In the genomic region with DNA sequence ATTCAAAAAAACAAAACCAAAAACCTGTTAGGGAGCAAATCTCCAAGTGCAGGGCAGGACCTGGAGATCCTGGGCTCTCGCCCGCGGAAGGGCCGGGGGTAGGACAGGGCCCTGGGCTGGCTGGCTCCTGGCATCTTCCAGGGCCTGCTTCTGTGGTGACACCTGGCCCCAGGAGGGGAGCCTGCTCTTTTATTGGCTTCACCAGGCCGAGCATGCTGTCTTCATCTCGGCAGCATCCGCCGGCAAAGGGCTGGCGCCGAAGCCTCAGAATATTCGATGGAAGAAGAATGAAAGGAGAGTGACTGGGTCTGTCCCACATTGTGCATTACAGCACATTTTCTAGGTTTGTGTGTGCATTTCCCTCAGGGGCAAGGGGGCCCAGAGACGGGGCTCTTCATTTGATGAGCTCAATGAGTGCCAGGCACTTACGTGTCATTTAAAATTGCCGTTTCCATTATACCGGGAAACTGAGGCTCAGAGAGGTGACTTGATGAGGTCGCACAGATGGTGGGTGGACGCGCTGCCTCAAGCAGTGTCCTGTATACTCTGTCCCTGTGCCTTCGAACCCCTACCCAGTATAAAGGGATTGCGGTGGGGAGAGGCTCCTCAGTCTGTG, we compare ENCODE assay signal across 8 cellular contexts.
A peak's percentile ranks its signal among the peaks of the same experiment; 100 is the strongest.
DNase-seq lines count a peak whose midpoint lies in the region; ATAC-seq and TF ChIP-seq lines count a peak whose summit lies in the region.

No MANE protein-coding gene starts in this region.

- peaks cover 3% of the 10 kb centered on the region for H3K36me3 Mint-ChIP-seq in activated CD4-positive, alpha-beta memory T cell treated with anti-CD3 and anti-CD28 coated beads for 36 hours
- no peaks in the 10 kb centered on the region for H3K36me3 Mint-ChIP-seq in glutamatergic neuron (ENCODE audit: unreplicated experiment)

- WGBS in SK-N-SH (ENCODE audit: low lambda C conversion rate): 25% methylated on average over 4 of the region's 20 CpGs
- 39 to 46% (median 46%) methylated on average over 20 of the region's 20 CpGs for WGBS in psoas muscle, 3 donors

- TF ChIP-seq RAD21 in SK-N-SH (IDR thresholded peaks at IDR 0.05; ENCODE audit: low read length): no peak

- H3K4me2 ChIP-seq in SK-N-SH: peak overlapping the region; percentile 71

- H3K4me1 ChIP-seq in SK-N-SH (ENCODE audit: control insufficient read depth in 1 of 2, insufficient read depth in 2 of 2, low read depth in 1 of 2, low read length in 1 of 2): no peaks in the 10 kb centered on the region; a peak in 2 of 4 replicates
- H3K4me1 ChIP-seq in psoas muscle: peaks cover 7% of the 10 kb centered on the region

- peak overlapping the region; percentile 41; the same call in 1 of the 2 replicates for H2AFZ ChIP-seq in SK-N-SH (ENCODE audit: low read depth)

- no peaks in the 10 kb centered on the region for H3K9me3 ChIP-seq in SK-N-SH
- H3K9me3 ChIP-seq in psoas muscle: no peaks in the 10 kb centered on the region

- H3K9ac ChIP-seq in SK-N-SH: peak overlapping the region; percentile 76

- H3K4me3 ChIP-seq in SK-N-SH (ENCODE audit: low read depth in 2 of 2, low read length in 1 of 2) (peak overlapping the region; percentile 52 to 53), psoas muscle (peak overlapping the region; percentile 73)

- H3K27me3 ChIP-seq in SK-N-SH (ENCODE audit: insufficient read depth): no peaks in the 10 kb centered on the region
- no peaks in the 10 kb centered on the region for H3K27me3 ChIP-seq in psoas muscle (ENCODE audit: insufficient read depth in 3 of 3, low read length in 2 of 3)

- DNase-seq in SK-N-SH: no peak
- DNase-seq in activated CD4-positive, alpha-beta memory T cell treated with anti-CD3 and anti-CD28 coated beads for 36 hours: no peak
- DNase-seq in glutamatergic neuron: peak; percentile 27
- DNase-seq in psoas muscle: peak; percentile 13 to 57
- no peak for DNase-seq in cerebellar nuclear complex (lab: John Stamatoyannopoulos, UW)
- DNase-seq in medulla oblongata (ENCODE audit: extremely low spot score): no peak

- POLR2A ChIA-PET in SK-N-SH (lab: Yijun Ruan, JAX): interaction anchor here (0.6 kb wide), 1 partner anchor 47 kb away, joined by 3 read pairs; no protein-coding TSS in a partner anchor
- POLR2A ChIA-PET in activated CD4-positive, alpha-beta memory T cell treated with anti-CD3 and anti-CD28 coated beads for 36 hours (lab: Charles Lee): interaction anchor here (0.7 to 3.0 kb wide), 6 partner anchors 12 to 85 kb away, joined by 3 to 23 read pairs (median 3); partner anchors contain the start of genes EP300 and RBX1

- intact Hi-C loops in activated CD4-positive, alpha-beta memory T cell treated with anti-CD3 and anti-CD28 coated beads for 36 hours (cut with micrococcal nuclease): loop anchor here (5.0 kb wide), 1 partner anchor 281 kb away; the partner anchor contains the start of gene ZC3H7B
- intact Hi-C loops in psoas muscle (cut with DNase I): loop anchor here in 1 of 2 donors (5.0 kb wide), 1 partner anchor 69 kb away; the partner anchor contains the start of gene RBX1

- peaks cover 14% of the 10 kb centered on the region for H3K4me1 Mint-ChIP-seq in activated CD4-positive, alpha-beta memory T cell treated with anti-CD3 and anti-CD28 coated beads for 36 hours (ENCODE audit: low read depth)
- H3K4me1 Mint-ChIP-seq in glutamatergic neuron (ENCODE audit: low read depth, unreplicated experiment): peaks cover 6% of the 10 kb centered on the region

- H4K20me1 ChIP-seq in SK-N-SH (ENCODE audit: insufficient read depth): no peaks in the 10 kb centered on the region

- peak overlapping the region; percentile 95 for H3K27ac Mint-ChIP-seq in activated CD4-positive, alpha-beta memory T cell treated with anti-CD3 and anti-CD28 coated beads for 36 hours
- H3K27ac Mint-ChIP-seq in glutamatergic neuron (ENCODE audit: unreplicated experiment): peak overlapping the region; percentile 99

- peak overlapping the region; percentile 96 for H3K4me3 Mint-ChIP-seq in activated CD4-positive, alpha-beta memory T cell treated with anti-CD3 and anti-CD28 coated beads for 36 hours
- peak overlapping the region; percentile 79 for H3K4me3 Mint-ChIP-seq in glutamatergic neuron (ENCODE audit: unreplicated experiment)

- peak overlapping the region in 1 of 2 experiments; percentile 62; a peak in 3 of 4 replicates for H3K27ac ChIP-seq in SK-N-SH (ENCODE audit: low read depth in 2 of 2, low read length in 1 of 2)
- H3K27ac ChIP-seq in psoas muscle: peak overlapping the region; percentile 97

- no peaks in the 10 kb centered on the region for H3K79me2 ChIP-seq in SK-N-SH (ENCODE audit: insufficient read depth)

- CTCF ChIA-PET in SK-N-SH (lab: Yijun Ruan, JAX): no interaction called here
- CTCF ChIA-PET in activated CD4-positive, alpha-beta memory T cell treated with anti-CD3 and anti-CD28 coated beads for 36 hours (lab: Charles Lee): interaction anchor here (2.2 kb wide), 1 partner anchor 98 kb away, joined by 18 read pairs; no protein-coding TSS in a partner anchor

- no peaks in the 10 kb centered on the region for H3K9me3 Mint-ChIP-seq in activated CD4-positive, alpha-beta memory T cell treated with anti-CD3 and anti-CD28 coated beads for 36 hours
- H3K9me3 Mint-ChIP-seq in glutamatergic neuron (ENCODE audit: unreplicated experiment): peaks cover 4% of the 10 kb centered on the region

- H3K9me2 ChIP-seq in SK-N-SH: no peaks in the 10 kb centered on the region

- ATAC-seq in SK-N-SH treated with all-trans-retinoic acid at 6 μM for 48 hours: no peak
- ATAC-seq in psoas muscle: no peak
- ATAC-seq in GM18907 (IDR thresholded peaks at IDR 0.05; ENCODE audit: unreplicated experiment): no peak

- no peaks in the 10 kb centered on the region for H3F3A ChIP-seq in SK-N-SH (replicated peaks; ENCODE audit: insufficient read depth)

- TF ChIP-seq CTCF in SK-N-SH (IDR thresholded peaks at IDR 0.05) (no peak), glutamatergic neuron (IDR thresholded peaks at IDR 0.05; ENCODE audit: partially characterized antibody, unreplicated experiment) (no peak), psoas muscle (IDR thresholded peaks at IDR 0.05) (no peak)

- no peak for TF ChIP-seq EP300 in SK-N-SH (IDR thresholded peaks at IDR 0.05; ENCODE audit: borderline replicate concordance in 1 of 2, low read depth in 1 of 2, low read length in 1 of 2)

- H3K27me3 Mint-ChIP-seq in activated CD4-positive, alpha-beta memory T cell treated with anti-CD3 and anti-CD28 coated beads for 36 hours: no peaks in the 10 kb centered on the region
- H3K27me3 Mint-ChIP-seq in glutamatergic neuron (ENCODE audit: unreplicated experiment): peaks cover 5% of the 10 kb centered on the region

- H3K36me3 ChIP-seq in SK-N-SH (replicated peaks in 1 of 2; ENCODE audit: control insufficient read depth in 1 of 2, insufficient read depth in 2 of 2, low read length in 1 of 2) (no peaks in the 10 kb centered on the region), psoas muscle (ENCODE audit: insufficient read depth in 1 of 2, low read depth in 1 of 2) (no peaks in the 10 kb centered on the region)

TF ChIP-seq in SK-N-SH, 30 proteins besides CTCF, POLR2A, EP300 and RAD21:
- TF ChIP-seq NFIC (IDR thresholded peaks at IDR 0.05; ENCODE audit: borderline replicate concordance) (no peak), RFX5 (IDR thresholded peaks at IDR 0.05; ENCODE audit: low read length) (no peak), MAX (IDR thresholded peaks at IDR 0.05; ENCODE audit: low read depth) (0 out of 2 replicates have a peak, but pooled peaks have one; percentile 3)

TF ChIP-seq in SK-N-SH treated with all-trans-retinoic acid at 6 μM for 48 hours, 23 proteins besides CTCF, POLR2A, EP300 and RAD21:
- TF ChIP-seq ZNF70 (CRISPR knock-in tag; IDR thresholded peaks at IDR 0.05): no peak
- no peak for TF ChIP-seq ARNTL (CRISPR knock-in tag; IDR thresholded peaks at IDR 0.05; ENCODE audit: borderline replicate concordance, low read depth)

Comparison
In these comparisons a context has a peak if more than half of its experiments do, and no peak if none do; other contexts are left out.
1. DNase-seq: peak in glutamatergic neuron (single experiment) and psoas muscle (2 of 2); none in SK-N-SH (single experiment), activated CD4-positive, alpha-beta memory T cell treated with anti-CD3 and anti-CD28 coated beads for 36 hours (single experiment), cerebellar nuclear complex (0 of 2) and medulla oblongata (single experiment).